Comparison of ENCODE assay signal across 8 cellular contexts in genomic region chr4:39044364-39044946, GRCh38. TPM values are rescaled to one million over a fixed set of nuclear protein-coding genes. Genes with fewer than 3 reads are reported as not detected.
DNase-seq lines count a peak whose midpoint lies in the region; ATAC-seq and TF ChIP-seq lines count a peak whose summit lies in the region.

No MANE protein-coding gene starts in this region.

- H3K36me3 Mint-ChIP-seq in HFFc6 (ENCODE audit: low read depth) (peaks cover 4% of the 10 kb centered on the region; the same call in 1 of the 2 replicates), progenitor cell of endocrine pancreas (ENCODE audit: insufficient read depth) (no peaks in the 10 kb centered on the region)

- H3K27ac ChIP-seq in upper lobe of right lung: peak overlapping the region; percentile 81

- H3K27me3 Mint-ChIP-seq in HFFc6 (ENCODE audit: insufficient read depth) (no peaks in the 10 kb centered on the region), progenitor cell of endocrine pancreas (no peaks in the 10 kb centered on the region)

- ATAC-seq in left ventricle myocardium superior: peak; percentile 95
- peak; percentile 93 for ATAC-seq in upper lobe of right lung

- H3K27ac Mint-ChIP-seq in HFFc6 (peak overlapping the region; percentile 90), progenitor cell of endocrine pancreas (peak overlapping the region; percentile 91)

- intact Hi-C loops in left ventricle myocardium superior (cut with micrococcal nuclease) (no loop called here), upper lobe of right lung (cut with DNase I) (no loop called here)

- DNase-seq in GM10248 (ENCODE audit: extremely low spot score) (peak; percentile 91), HFFc6 (peak; percentile 69), NCI-H1092 (lab: John Stamatoyannopoulos, UW) (peak; percentile 13), T-helper 1 cell (peak; percentile 94 to 98 (median 95)), amniotic epithelial cell (ENCODE audit: low read depth) (peak; percentile 82), left ventricle myocardium superior (peak; percentile 93), progenitor cell of endocrine pancreas (ENCODE audit: low spot score, unreplicated experiment) (peak; percentile 89), upper lobe of right lung (peak; percentile 94)

- no peaks in the 10 kb centered on the region for H3K9me3 ChIP-seq in upper lobe of right lung

- H3K4me3 ChIP-seq in upper lobe of right lung: peak overlapping the region; percentile 66

- H3K36me3 ChIP-seq in upper lobe of right lung: no peaks in the 10 kb centered on the region

- peak overlapping the region; percentile 81 for H3K4me3 Mint-ChIP-seq in HFFc6
- peak overlapping the region; percentile 85 for H3K4me3 Mint-ChIP-seq in progenitor cell of endocrine pancreas (ENCODE audit: low read depth)

- POLR2A ChIA-PET in GM10248 (lab: Yijun Ruan, JAX): interaction anchor here (1.1 to 1.2 kb wide), 2 partner anchors 14 to 16 kb away, joined by 3 to 7 read pairs; no protein-coding TSS in a partner anchor

- H3K4me1 Mint-ChIP-seq in HFFc6 (ENCODE audit: low read depth) (peaks cover 53% of the 10 kb centered on the region), progenitor cell of endocrine pancreas (ENCODE audit: low read depth) (peaks cover 26% of the 10 kb centered on the region)

- CTCF ChIA-PET in GM10248 (lab: Yijun Ruan, JAX): interaction anchor here (0.9 to 2.1 kb wide), 11 partner anchors 11 to 184 kb away, joined by 3 to 11 read pairs (median 4); partner anchors contain the start of gene TMEM156

- TF ChIP-seq CTCF in GM10248 (IDR thresholded peaks at IDR 0.05; ENCODE audit: control extremely low read depth, extremely low read depth, low read depth, missing control alignments) (peak; percentile 2), HFFc6 (IDR thresholded peaks at IDR 0.05) (no peak), progenitor cell of endocrine pancreas (IDR thresholded peaks at IDR 0.05; ENCODE audit: unreplicated experiment) (no peak), upper lobe of right lung (IDR thresholded peaks at IDR 0.05) (no peak)

- H3K9me3 Mint-ChIP-seq in HFFc6 (no peaks in the 10 kb centered on the region), progenitor cell of endocrine pancreas (ENCODE audit: low read depth) (no peaks in the 10 kb centered on the region)

- no peaks in the 10 kb centered on the region for H3K27me3 ChIP-seq in upper lobe of right lung

- H3K4me1 ChIP-seq in upper lobe of right lung: peaks cover 39% of the 10 kb centered on the region

RNA-seq across cellular contexts. Expression of gene TMEM156, which starts 12.2 kb away (rescaled TPM):
- under 1 TPM; 0.07 to 0.48 (median 0.41) TPM for total RNA-seq in HFFc6 (2021; fragmentation: NEBNext Ultra II Directional; extraction: Animal tissue kit (Norgen Biotek cat#: 25700))
- total RNA-seq in left ventricle myocardium superior (not detected), progenitor cell of endocrine pancreas (not detected in 2 replicates), upper lobe of right lung (1.2 TPM)

RNA-seq across cellular contexts. Expression of gene KLHL5, which starts 17.6 kb away (rescaled TPM):
- 10 to 100 TPM; 48.0 to 59.3 (median 50.6) TPM for total RNA-seq in HFFc6 (2021; fragmentation: NEBNext Ultra II Directional; extraction: Animal tissue kit (Norgen Biotek cat#: 25700))
- total RNA-seq in left ventricle myocardium superior: 13.5 TPM
- total RNA-seq in progenitor cell of endocrine pancreas: 44.8 and 49.8 TPM in 2 replicates
- 34.0 TPM for total RNA-seq in upper lobe of right lung

Comparison
In these comparisons a context has a peak if more than half of its experiments do, and no peak if none do; other contexts are left out.
1. Peak in every context shown above with its lines: DNase-seq, ATAC-seq, H3K4me3 ChIP-seq and H3K27ac ChIP-seq.
2. DNase-seq: peak in every context shown above with its lines; median percentile 95 in T-helper 1 cell; 94 in upper lobe of right lung; 93 in left ventricle myocardium superior; 91 in GM10248; 89 in progenitor cell of endocrine pancreas; 82 in amniotic epithelial cell; 69 in HFFc6; 13 in NCI-H1092.